In the genomic region with DNA sequence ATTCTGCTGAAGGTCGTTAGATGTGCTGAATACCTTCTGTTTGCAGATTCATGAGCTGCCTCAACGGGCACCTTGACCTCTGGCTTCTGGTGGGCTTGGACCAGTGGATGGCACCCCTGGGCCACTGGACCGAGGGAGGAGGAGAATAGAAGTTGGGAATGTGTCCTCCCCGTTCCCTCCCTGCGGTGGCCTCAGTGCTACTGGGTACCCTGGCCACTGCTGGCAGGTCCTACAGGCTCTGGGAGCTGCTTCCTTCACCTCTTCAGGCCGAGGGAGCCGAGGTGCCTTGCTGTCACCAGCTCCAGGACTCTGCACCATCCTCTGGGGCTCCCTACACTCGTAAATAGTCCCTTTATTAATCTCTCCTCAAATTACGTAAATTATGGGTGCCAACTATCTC, we compare ENCODE assay signal across 28 cellular contexts. TPM values are rescaled to one million over a fixed set of nuclear protein-coding genes. Genes with fewer than 3 reads are reported as not detected.
A peak's percentile ranks its signal among the peaks of the same experiment; 100 is the strongest.
DNase-seq lines count a peak whose midpoint lies in the region; ATAC-seq and TF ChIP-seq lines count a peak whose summit lies in the region.
"Had no signal": no experiment of that assay in that cellular context is flagged by ENCODE, and none has a peak within 500 bp of the region (broad histone marks: within the 10 kb centered on the region; RNA-seq: fewer than 3 reads in every experiment).

No MANE protein-coding gene starts in this region.

- in situ Hi-C loops in transverse colon (cut with MboI; ENCODE audit: low pct_ligation_motif_present in 1 of 4, low pct_unique_long_range_greater_than_20kb in 1 of 4, low sequenced_read_pairs in 3 of 4), result no loop called here

- no peak overlapping the region for H3K9ac ChIP-seq in skeletal muscle tissue (ENCODE audit: low read depth in 1 of 3, low read length in 3 of 3)

- H3K9me3 Mint-ChIP-seq in activated T-cell treated with anti-CD3 and anti-CD28 coated beads, Interleukin-2, amount 50 U/mL, for 4 hours, result no peaks in the 10 kb centered on the region
- H3K9me3 Mint-ChIP-seq: activated CD8-positive, alpha-beta T cell treated with anti-CD3 and anti-CD28 coated beads for 36 hours; activated naive CD8-positive, alpha-beta T cell treated with anti-CD3 and anti-CD28 coated beads for 36 hours; CD8-positive, alpha-beta T cell; mesothelial cell of epicardium; nephron progenitor cell had no signal

- peaks cover 17% of the 10 kb centered on the region for H3K27me3 Mint-ChIP-seq in activated T-cell treated with anti-CD3 and anti-CD28 coated beads, Interleukin-2, amount 50 U/mL, for 4 hours (ENCODE audit: low read depth)

- WGBS in esophagus muscularis mucosa, result 89% methylated on average over 9 of the region's 9 CpGs
- 47 to 80% methylated on average over 3 to 9 of the region's 9 CpGs for WGBS in transverse colon (ENCODE audit: low coverage in 1 of 2), 2 donors

- no peak overlapping the region for H3K4me3 Mint-ChIP-seq in activated T-cell treated with anti-CD3 and anti-CD28 coated beads, Interleukin-2, amount 50 U/mL, for 4 hours
- H3K4me3 Mint-ChIP-seq: activated CD8-positive, alpha-beta T cell treated with anti-CD3 and anti-CD28 coated beads for 36 hours; activated naive CD8-positive, alpha-beta T cell treated with anti-CD3 and anti-CD28 coated beads for 36 hours; CD8-positive, alpha-beta T cell; mesothelial cell of epicardium; nephron progenitor cell had no signal

- TF ChIP-seq EP300 in esophagus muscularis mucosa (IDR thresholded peaks at IDR 0.05) (no peak), transverse colon (IDR thresholded peaks at IDR 0.05; ENCODE audit: low read depth) (no peak)

- H3K27ac ChIP-seq in Peyer's patch (peak overlapping the region in 3 of 4 donors; percentile 24 to 70 (median 68)), esophagus muscularis mucosa (replicated peaks in 1 of 4) (peak overlapping the region; percentile 28 to 58 (median 40)), skeletal muscle tissue (ENCODE audit: low read depth, low read length) (peak overlapping the region; percentile 52), transverse colon (peak overlapping the region; percentile 65 to 85 (median 72))
- H3K27ac ChIP-seq: epithelial cell of prostate had no signal

- no peak for ATAC-seq in activated T-cell treated with anti-CD3 and anti-CD28 coated beads, Interleukin-2, amount 50 U/mL, for 4 hours
- ATAC-seq: activated CD8-positive, alpha-beta T cell treated with anti-CD3 and anti-CD28 coated beads for 36 hours; CD8-positive, alpha-beta T cell; HCT116; K562; Panc1 had no signal

- intact Hi-C loops in esophagus muscularis mucosa (cut with DNase I), result no loop called here
- intact Hi-C loops in transverse colon (cut with DNase I; ENCODE audit: low total_unique reads), result no loop called here

- H3K27me3 ChIP-seq in Peyer's patch (no peaks in the 10 kb centered on the region), esophagus muscularis mucosa (peaks cover 0 to 5% (median 0%) of the 10 kb centered on the region in 4 donors), skeletal muscle tissue (ENCODE audit: control insufficient read depth in 3 of 3, insufficient read depth in 3 of 3, low read length in 3 of 3) (peaks cover 0 to 6% (median 4%) of the 10 kb centered on the region in 3 donors), transverse colon (no peaks in the 10 kb centered on the region)

- H3K36me3 ChIP-seq in Peyer's patch, result no peaks in the 10 kb centered on the region
- no peaks in the 10 kb centered on the region for H3K36me3 ChIP-seq in esophagus muscularis mucosa
- H3K36me3 ChIP-seq in skeletal muscle tissue (ENCODE audit: control insufficient read depth in 3 of 3, insufficient read depth in 3 of 3, low read length in 3 of 3), result no peaks in the 10 kb centered on the region
- no peaks in the 10 kb centered on the region for H3K36me3 ChIP-seq in transverse colon
- H3K36me3 ChIP-seq: heart right ventricle, thoracic aorta had no signal

- DNase-seq in Peyer's patch, result no peak
- DNase-seq in esophagus muscularis mucosa (ENCODE audit: extremely low spot score), result no peak
- DNase-seq in transverse colon, result no peak
- no peak for DNase-seq in activated T-cell treated with anti-CD3 and anti-CD28 coated beads, Interleukin-2, amount 50 U/mL, for 4 hours
- no peak for DNase-seq in NCI-H226
- DNase-seq in superior temporal gyrus (ENCODE audit: extremely low spot score), result no peak
- DNase-seq: activated CD4-positive, CD25-positive, alpha-beta regulatory T cell; activated CD8-positive, alpha-beta T cell treated with anti-CD3 and anti-CD28 coated beads for 36 hours; activated effector memory CD4-positive, alpha-beta T cell treated with Interleukin-2 at 50 U/mL for 16 hours; activated naive CD8-positive, alpha-beta T cell treated with anti-CD3 and anti-CD28 coated beads for 36 hours; CD8-positive, alpha-beta T cell; DMS153; heart right ventricle; NCI-H524; nephron progenitor cell; NK-92 treated with Interleukin-12 subunit alpha and Interleukin-12 subunit beta, amount 100 ng/mL, for 24 hours; SIG-M5 had no signal

- no peaks in the 10 kb centered on the region for H3K36me3 Mint-ChIP-seq in activated T-cell treated with anti-CD3 and anti-CD28 coated beads, Interleukin-2, amount 50 U/mL, for 4 hours (ENCODE audit: insufficient read depth)
- H3K36me3 Mint-ChIP-seq: activated naive CD8-positive, alpha-beta T cell treated with anti-CD3 and anti-CD28 coated beads for 36 hours; CD8-positive, alpha-beta T cell; mesothelial cell of epicardium had no signal

- peaks cover 7% of the 10 kb centered on the region for H3K4me1 Mint-ChIP-seq in activated T-cell treated with anti-CD3 and anti-CD28 coated beads, Interleukin-2, amount 50 U/mL, for 4 hours (ENCODE audit: low read depth)
- H3K4me1 Mint-ChIP-seq: mesothelial cell of epicardium had no signal

- H3K9me3 ChIP-seq in Peyer's patch (no peaks in the 10 kb centered on the region), esophagus muscularis mucosa (no peaks in the 10 kb centered on the region), skeletal muscle tissue (ENCODE audit: control insufficient read depth in 3 of 3, low read length in 3 of 3) (no peaks in the 10 kb centered on the region), transverse colon (no peaks in the 10 kb centered on the region)
- H3K9me3 ChIP-seq: heart right ventricle, thoracic aorta had no signal

- no peak overlapping the region for H3K4me3 ChIP-seq in Peyer's patch
- H3K4me3 ChIP-seq in esophagus muscularis mucosa, result no peak overlapping the region
- no peak overlapping the region for H3K4me3 ChIP-seq in skeletal muscle tissue (ENCODE audit: low read length in 3 of 3)
- no peak overlapping the region for H3K4me3 ChIP-seq in transverse colon
- H3K4me3 ChIP-seq: heart right ventricle, K562, thoracic aorta had no signal

- peaks cover 0 to 38% (median 2%) of the 10 kb centered on the region in 4 donors for H3K4me1 ChIP-seq in Peyer's patch
- H3K4me1 ChIP-seq in esophagus muscularis mucosa, result peaks cover 0 to 10% (median 0%) of the 10 kb centered on the region in 4 donors
- peaks cover 6 to 10% (median 8%) of the 10 kb centered on the region in 3 donors for H3K4me1 ChIP-seq in skeletal muscle tissue (ENCODE audit: control insufficient read depth in 3 of 3, insufficient read depth in 3 of 3, low read length in 3 of 3)
- H3K4me1 ChIP-seq in transverse colon, result peaks cover 10 to 65% (median 45%) of the 10 kb centered on the region in 4 donors

- TF ChIP-seq POLR2A in Peyer's patch (IDR thresholded peaks at IDR 0.05) (no peak), esophagus muscularis mucosa (IDR thresholded peaks at IDR 0.05; ENCODE audit: low read depth) (no peak), transverse colon (IDR thresholded peaks at IDR 0.05) (no peak)

- no peak for TF ChIP-seq CTCF in Peyer's patch (IDR thresholded peaks at IDR 0.05)
- no peak for TF ChIP-seq CTCF in esophagus muscularis mucosa (IDR thresholded peaks at IDR 0.05)
- TF ChIP-seq CTCF in transverse colon (IDR thresholded peaks at IDR 0.05), result no peak

RNA-seq across cellular contexts. Expression of gene GALNTL5, which starts 32.2 kb away (rescaled TPM):
- total RNA-seq in Peyer's patch, result not detected
- total RNA-seq in esophagus muscularis mucosa, result not detected
- total RNA-seq in skeletal muscle tissue, result not detected
- total RNA-seq in transverse colon, result not detected
- not detected for total RNA-seq in activated T-cell treated with anti-CD3 and anti-CD28 coated beads, Interleukin-2, amount 50 U/mL, for 4 hours
- total RNA-seq: activated CD8-positive, alpha-beta T cell treated with anti-CD3 and anti-CD28 coated beads for 36 hours; activated naive CD8-positive, alpha-beta T cell treated with anti-CD3 and anti-CD28 coated beads for 36 hours; CD8-positive, alpha-beta T cell; fibroblast of villous mesenchyme; HT-29; K562; left colon; mesothelial cell of epicardium; posterior vena cava; thoracic aorta had no signal

RNA-seq across cellular contexts. Expression of gene PRKAG2, which starts 47.1 kb away (rescaled TPM):
- total RNA-seq in Peyer's patch, result 10 to 100 TPM; 38.8 to 94.4 (median 73.2) TPM
- total RNA-seq in esophagus muscularis mucosa, result 10 to 100 TPM; 51.3 to 97.2 (median 77.5) TPM
- 4.7 TPM for total RNA-seq in skeletal muscle tissue
- 10 to 100 TPM; 25.1 to 57.8 (median 46.7) TPM for total RNA-seq in transverse colon
- 10 to 100 TPM; 28.6 to 31.5 (median 29.3) TPM for total RNA-seq in activated T-cell treated with anti-CD3 and anti-CD28 coated beads, Interleukin-2, amount 50 U/mL, for 4 hours
